Comparison of ENCODE assay signal across 20 cellular contexts in genomic region chr12:124601699-124602098, GRCh38.
DNase-seq lines count a peak whose midpoint lies in the region; ATAC-seq and TF ChIP-seq lines count a peak whose summit lies in the region.
"Had no signal": no experiment of that assay in that cellular context is flagged by ENCODE, and none has a peak within 500 bp of the region (broad histone marks: within the 10 kb centered on the region; RNA-seq: fewer than 3 reads in every experiment).

No MANE protein-coding gene starts in this region.

- H3K4me3 ChIP-seq in AG10803 (ENCODE audit: low read length) (no peak overlapping the region), foreskin fibroblast (ENCODE audit: low read depth in 1 of 2, low read length in 2 of 2) (no peak overlapping the region)
- H3K4me3 ChIP-seq: BLaER1, K562 had no signal

- no peak overlapping the region for H3K27ac ChIP-seq in substantia nigra (ENCODE audit: low read depth, low read length, poor library complexity, severe bottlenecking)
- H3K27ac ChIP-seq: BLaER1 had no signal

- DNase-seq in AG10803 (ENCODE audit: low read depth) = peak; percentile 89
- DNase-seq in GM04503 (ENCODE audit: low read depth) = peak; percentile 45
- DNase-seq in NCI-H1694 (lab: John Stamatoyannopoulos, UW) = peak; percentile 52
- DNase-seq in foreskin fibroblast = peak; percentile 87 to 94
- no peak for DNase-seq in NCI-H510A (lab: John Stamatoyannopoulos, UW)
- DNase-seq in medulla oblongata (ENCODE audit: extremely low spot score) = no peak
- no peak for DNase-seq in substantia nigra (lab: John Stamatoyannopoulos, UW)
- DNase-seq: CD4-positive, alpha-beta T cell; COR-L47; GDM1; NCI-H1048; NCI-H1436 treated with DMSO at 0.1 percent for 48 hours; NCI-H2029 treated with DMSO at 0.1 percent for 48 hours; NCI-H446; NCI-H526 treated with DMSO at 0.1 percent for 48 hours had no signal

- ATAC-seq in HG02840 (IDR thresholded peaks at IDR 0.05; ENCODE audit: low FRiP score, unreplicated experiment) = no peak
- ATAC-seq: HCT116, K562, Right ventricle myocardium inferior had no signal

- TF ChIP-seq CTCF in AG10803 (conservative IDR thresholded peaks at IDR 0.05; ENCODE audit: low read length) (no peak), foreskin fibroblast (IDR thresholded peaks at IDR 0.05; ENCODE audit: low read depth, low read length) (no peak)

Comparison
In these comparisons a context has a peak if more than half of its experiments do, and no peak if none do; other contexts are left out.
1. DNase-seq: peak in AG10803 (single experiment), GM04503 (single experiment), NCI-H1694 (single experiment) and foreskin fibroblast (2 of 2); none in NCI-H510A (single experiment), medulla oblongata (single experiment) and substantia nigra (0 of 49).